In genomic region chr10:111076682-111077661, GRCh38 we compare ENCODE assay signal across 8 cellular contexts. TPM values are rescaled to one million over a fixed set of nuclear protein-coding genes. Genes with fewer than 3 reads are reported as not detected.
A peak's percentile ranks its signal among the peaks of the same experiment; 100 is the strongest.
DNase-seq lines count a peak whose midpoint lies in the region; ATAC-seq and TF ChIP-seq lines count a peak whose summit lies in the region.

Gene ADRA2A (plus strand): TSS chr10:111077029. CDS start chr10:111077997, 968 bp downstream.

- H3K4me1 ChIP-seq in ES-I3 (ENCODE audit: insufficient read depth, low read length) (no peaks in the 10 kb centered on the region), body of pancreas (peaks cover 32% of the 10 kb centered on the region), iPS-20b (ENCODE audit: insufficient read depth, low read length) (no peaks in the 10 kb centered on the region)

- TF ChIP-seq POLR2A in body of pancreas (IDR thresholded peaks at IDR 0.05), result peak; percentile 69 to 96 (median 94)

- no peaks in the 10 kb centered on the region for H3K36me3 ChIP-seq in ES-I3 (ENCODE audit: insufficient read depth, low read length)
- no peaks in the 10 kb centered on the region for H3K36me3 ChIP-seq in body of pancreas (replicated peaks in 1 of 2; ENCODE audit: insufficient read depth in 1 of 2, low read depth in 2 of 2)
- H3K36me3 ChIP-seq in iPS-20b (ENCODE audit: insufficient read depth, low read depth, low read length), result no peaks in the 10 kb centered on the region

- intact Hi-C loops in body of pancreas (cut with DNase I), result loop anchor here (10.0 kb wide), 2 partner anchors 128 to 278 kb away; no protein-coding TSS in a partner anchor

- H3K27ac ChIP-seq in body of pancreas (peak within 1 kb of the TSS in 3 of 4 donors; percentile 72 to 85 (median 77)), iPS-20b (ENCODE audit: low read length) (no peak within 1 kb of the TSS)

- WGBS in body of pancreas, 2 donors, result 0 to 1% methylated on average over 48 to 88 of the region's 89 CpGs

- DNase-seq in OCI-M1 (lab: John Stamatoyannopoulos, UW), result peak; percentile 62
- DNase-seq in body of pancreas, result peak; percentile 71 to 86 (median 81)
- DNase-seq in skeletal muscle cell (ENCODE audit: low read depth), result no peak
- no peak for DNase-seq in germinal center (ENCODE audit: low spot score)

- H3K4me3 ChIP-seq in body of pancreas (peak within 1 kb of the TSS; percentile 68 to 73), iPS-20b (ENCODE audit: low read length) (peak within 1 kb of the TSS; percentile 81), skeletal muscle cell (ENCODE audit: low read depth, low read length) (peak within 1 kb of the TSS; percentile 49)

- ATAC-seq in HG03066 (IDR thresholded peaks at IDR 0.05; ENCODE audit: low read depth, unreplicated experiment) (peak; percentile 23), body of pancreas (peak; percentile 82), GM19324 (IDR thresholded peaks at IDR 0.05; ENCODE audit: low FRiP score, unreplicated experiment) (no peak)

- H3K9ac ChIP-seq in ES-I3 (ENCODE audit: low read depth, low read length) (peak within 1 kb of the TSS; percentile 43), iPS-20b (ENCODE audit: low read depth, low read length) (peak within 1 kb of the TSS; percentile 8; the same call in 1 of the 2 replicates)

- TF ChIP-seq CTCF in body of pancreas (IDR thresholded peaks at IDR 0.05), result peak in 2 of 7 experiments; percentile 13 to 39

- H3K9me3 ChIP-seq in ES-I3 (ENCODE audit: control insufficient read depth, insufficient read depth, low read length), result no peaks in the 10 kb centered on the region
- no peaks in the 10 kb centered on the region for H3K9me3 ChIP-seq in body of pancreas
- no peaks in the 10 kb centered on the region for H3K9me3 ChIP-seq in iPS-20b (ENCODE audit: insufficient read depth, low read depth, low read length)

- H3K27me3 ChIP-seq in body of pancreas (peaks cover 0 to 7% of the 10 kb centered on the region in 2 donors), iPS-20b (ENCODE audit: insufficient read depth, low read length) (peaks cover 69% of the 10 kb centered on the region)

RNA-seq across cellular contexts. Expression of gene ADRA2A, which starts in this region (rescaled TPM):
- total RNA-seq in body of pancreas, result 100 to 1,000 TPM in 1 of 2 donors, 10 to 100 TPM in 1; 25.4 to 115 TPM

Comparison
In these comparisons a context has a peak if more than half of its experiments do, and no peak if none do; other contexts are left out.
1. DNase-seq: peak in OCI-M1 (single experiment) and body of pancreas (4 of 4); none in skeletal muscle cell (single experiment) and germinal center (single experiment).
2. Peak in every context shown above with its lines, with median percentiles within 50 percentile points of each other: H3K4me3 ChIP-seq.